In the genomic region with DNA sequence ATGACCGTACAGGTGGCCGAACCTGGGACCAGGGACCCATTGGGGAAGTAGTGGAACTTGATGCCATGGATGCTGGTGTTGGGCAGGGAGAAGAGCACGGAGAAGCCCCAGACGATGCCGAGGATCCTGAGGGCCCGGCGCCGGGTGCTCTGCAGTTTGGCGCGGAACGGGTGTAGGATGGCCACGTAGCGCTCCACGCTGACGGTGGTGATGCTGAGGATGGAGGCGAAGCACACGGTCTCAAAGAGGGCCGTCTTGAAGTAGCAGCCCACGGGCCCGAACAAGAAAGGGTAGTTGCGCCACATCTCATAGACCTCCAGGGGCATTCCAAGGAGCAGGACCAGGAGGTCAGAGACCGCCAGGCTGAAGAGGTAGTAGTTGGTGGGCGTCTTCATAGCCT, we compare ENCODE assay signal across 33 cellular contexts. TPM values are rescaled to one million over a fixed set of nuclear protein-coding genes. Genes with fewer than 3 reads are reported as not detected.
"Had no signal": no experiment of that assay in that cellular context is flagged by ENCODE, and none has a peak within 500 bp of the region (broad histone marks: within the 10 kb centered on the region; RNA-seq: fewer than 3 reads in every experiment).

No MANE protein-coding gene starts in this region.

- DNase-seq: activated B cell treated with CpG ODN at 0.5 μM for 24 hours; activated CD4-positive, alpha-beta memory T cell treated with anti-CD3 and anti-CD28 coated beads for 36 hours; activated CD4-positive, alpha-beta T cell treated with anti-CD3 and anti-CD28 coated beads for 4 hours; activated CD4-positive, alpha-beta T cell treated with anti-CD3 and anti-CD28 coated beads, Interleukin-2, amount 50 U/mL, for 1 hour; activated CD4-positive, CD25-positive, alpha-beta regulatory T cell treated with anti-CD3 and anti-CD28 coated beads, Interleukin-2, amount 50 U/mL, for 72 hours; activated CD8-positive, alpha-beta memory T cell treated with anti-CD3 and anti-CD28 coated beads, Interleukin-2, amount 50 U/mL, for 4 hours; activated gamma-delta T cell treated with Interleukin-2 at 50 U/mL for 16 hours; activated naive CD4-positive, alpha-beta T cell treated with anti-CD3 and anti-CD28 coated beads for 36 hours; activated T-cell treated with anti-CD3 and anti-CD28 coated beads for 4 hours; activated T-cell treated with anti-CD3 and anti-CD28 coated beads, Interleukin-2, amount 50 U/mL, for 4 hours; amniotic stem cell; brain microvascular endothelial cell; central memory CD4-positive, alpha-beta T cell; Kasumi-1; KG1; NCI-H1048; NCI-H1694; NCI-H2171; NCI-H526; NK-92 treated with Interleukin-12 subunit alpha and Interleukin-12 subunit beta, amount 100 ng/mL, for 24 hours; PC-3; Peyer's patch; RPMI8226; SIG-M5; T-helper 1 cell; T-helper 2 cell; T-helper 9 cell had no signal

- H3K4me3 ChIP-seq: MG63, Peyer's patch had no signal

- H3K27ac ChIP-seq: brain microvascular endothelial cell, Peyer's patch, VCaP had no signal

- H3K36me3 ChIP-seq: brain microvascular endothelial cell, MG63, Peyer's patch had no signal

- ATAC-seq: activated naive CD4-positive, alpha-beta T cell treated with anti-CD3 and anti-CD28 coated beads, Interleukin-2, amount 50 U/mL, for 72 hours; activated T-cell treated with anti-CD3 and anti-CD28 coated beads, Interleukin-2, amount 50 U/mL, for 4 hours; PC-3 had no signal

- H3K4me1 ChIP-seq: Peyer's patch had no signal

- H3K9me3 ChIP-seq: MG63, Peyer's patch had no signal

- H3K27me3 ChIP-seq: brain microvascular endothelial cell, Peyer's patch had no signal

RNA-seq across cellular contexts. Expression of a gene that starts 0.6 kb away (rescaled TPM):
- total RNA-seq: activated B cell treated with CpG ODN at 0.5 μM for 24 hours; activated CD4-positive, alpha-beta memory T cell treated with anti-CD3 and anti-CD28 coated beads for 36 hours; activated naive CD4-positive, alpha-beta T cell treated with anti-CD3 and anti-CD28 coated beads for 36 hours; activated naive CD4-positive, alpha-beta T cell treated with anti-CD3 and anti-CD28 coated beads, Interleukin-2, amount 50 U/mL, for 72 hours; activated T-cell treated with anti-CD3 and anti-CD28 coated beads, Interleukin-2, amount 50 U/mL, for 4 hours; activated T-helper 1 cell treated with anti-CD3 and anti-CD28 coated beads, Interleukin-12 subunit alpha, Interleukin-12 subunit beta, Interleukin-2, Interleukin-4 antibody, amounts not matched to agents 30 ng/mL and 10 ng/mL and 1 ng/mL, durations not matched to agents 14 hours and 24 hours and 36 hours; aorta; PC-3; Peyer's patch; SK-MEL-5 had no signal
- polyA plus RNA-seq: aorta had no signal
